ENCODE assay signal across 15 cellular contexts in genomic region chr20:17616480-17617211, GRCh38. TPM values are rescaled to one million over a fixed set of nuclear protein-coding genes. Genes with fewer than 3 reads are reported as not detected.
DNase-seq lines count a peak whose midpoint lies in the region; ATAC-seq, FAIRE-seq and TF ChIP-seq lines count a peak whose summit lies in the region.
"Had no signal": no experiment of that assay in that cellular context is flagged by ENCODE, and none has a peak within 500 bp of the region (broad histone marks: within the 10 kb centered on the region; RNA-seq: fewer than 3 reads in every experiment).

No MANE protein-coding gene starts in this region.

- TF ChIP-seq CTCF in VCaP (conservative IDR thresholded peaks at IDR 0.05) (no peak), HepG2 (CRISPR knock-in tag; IDR thresholded peaks at IDR 0.05) (no peak), thyroid gland (IDR thresholded peaks at IDR 0.05) (no peak)

- no peak overlapping the region for H2AFZ ChIP-seq in HepG2 (ENCODE audit: low read length)

- H3K4me3 Mint-ChIP-seq in activated T-cell treated with anti-CD3 and anti-CD28 coated beads, Interleukin-2, amount 50 U/mL, for 72 hours, result no peak overlapping the region
- H3K4me3 Mint-ChIP-seq: activated CD8-positive, alpha-beta T cell treated with anti-CD3 and anti-CD28 coated beads, Interleukin-2, amount 10 ng/mL, durations not matched to agents 7 days and 5 days; activated naive CD4-positive, alpha-beta T cell treated with anti-CD3 and anti-CD28 coated beads, Interleukin-2, amount 50 U/mL, for 24 hours; CD4-positive, CD25-positive, alpha-beta regulatory T cell; IgD-negative memory B cell had no signal

- H3K36me3 Mint-ChIP-seq in activated T-cell treated with anti-CD3 and anti-CD28 coated beads, Interleukin-2, amount 50 U/mL, for 72 hours (ENCODE audit: insufficient read depth in 2 of 2), result peaks cover 0 to 2% of the 10 kb centered on the region in 2 donors
- H3K36me3 Mint-ChIP-seq: activated naive CD4-positive, alpha-beta T cell treated with anti-CD3 and anti-CD28 coated beads, Interleukin-2, amount 50 U/mL, for 24 hours had no signal

- no peak for ATAC-seq in activated T-cell treated with anti-CD3 and anti-CD28 coated beads, Interleukin-2, amount 50 U/mL, for 72 hours (replicated peaks in 1 of 2)
- ATAC-seq in HepG2 (no peak), GM21526 (IDR thresholded peaks at IDR 0.05; ENCODE audit: low FRiP score, unreplicated experiment) (no peak)

- H3K9me3 Mint-ChIP-seq in activated T-cell treated with anti-CD3 and anti-CD28 coated beads, Interleukin-2, amount 50 U/mL, for 72 hours, result no peaks in the 10 kb centered on the region
- H3K9me3 Mint-ChIP-seq: activated naive CD4-positive, alpha-beta T cell treated with anti-CD3 and anti-CD28 coated beads, Interleukin-2, amount 50 U/mL, for 24 hours; CD4-positive, CD25-positive, alpha-beta regulatory T cell; IgD-negative memory B cell had no signal

- H3K79me2 ChIP-seq in HepG2 (ENCODE audit: insufficient read depth, low read length), result no peaks in the 10 kb centered on the region

- no peak overlapping the region for H3K4me2 ChIP-seq in HepG2 (ENCODE audit: low read depth, low read length)
- H3K4me2 ChIP-seq: A549 had no signal

- no peak overlapping the region for H3K9ac ChIP-seq in HepG2 (ENCODE audit: insufficient read depth, low read depth, low read length)

- TF ChIP-seq POLR2A in HepG2 (IDR thresholded peaks at IDR 0.05; ENCODE audit: insufficient read depth in 1 of 2, low read depth in 2 of 2, low read length in 2 of 2), result no peak; a peak in 1 of 4 replicates
- TF ChIP-seq POLR2A in thyroid gland (IDR thresholded peaks at IDR 0.05), result no peak

- FAIRE-seq in HepG2 (lab: Jason Lieb, UNC), result no peak
- FAIRE-seq: A549 had no signal

- H3K27me3 Mint-ChIP-seq in activated T-cell treated with anti-CD3 and anti-CD28 coated beads, Interleukin-2, amount 50 U/mL, for 72 hours (ENCODE audit: low read depth), result no peaks in the 10 kb centered on the region
- H3K27me3 Mint-ChIP-seq: activated naive CD4-positive, alpha-beta T cell treated with anti-CD3 and anti-CD28 coated beads, Interleukin-2, amount 50 U/mL, for 24 hours; CD4-positive, CD25-positive, alpha-beta regulatory T cell; IgD-negative memory B cell had no signal

- no peak overlapping the region for H3K27ac Mint-ChIP-seq in activated T-cell treated with anti-CD3 and anti-CD28 coated beads, Interleukin-2, amount 50 U/mL, for 72 hours
- H3K27ac Mint-ChIP-seq: activated CD8-positive, alpha-beta T cell treated with anti-CD3 and anti-CD28 coated beads, Interleukin-2, amount 10 ng/mL, durations not matched to agents 7 days and 5 days; activated naive CD4-positive, alpha-beta T cell treated with anti-CD3 and anti-CD28 coated beads, Interleukin-2, amount 50 U/mL, for 24 hours; IgD-negative memory B cell had no signal

- CTCF ChIA-PET in HepG2 (lab: Yijun Ruan, JAX; ENCODE audit: low intra/inter-chr PET ratio, low total read pairs), result interaction anchor here (1.5 to 3.3 kb wide), 2 partner anchors 80 to 112 kb away, joined by 6 to 47 read pairs; no protein-coding TSS in a partner anchor

- H3K4me1 Mint-ChIP-seq in activated T-cell treated with anti-CD3 and anti-CD28 coated beads, Interleukin-2, amount 50 U/mL, for 72 hours (ENCODE audit: low read depth), result peaks cover 13% of the 10 kb centered on the region

- POLR2A ChIA-PET in HepG2 (lab: Yijun Ruan, JAX), result no interaction called here

- TF ChIP-seq EP300 in HepG2 (IDR thresholded peaks at IDR 0.05; ENCODE audit: low read depth in 2 of 2, low read length in 2 of 2) (no peak), HepG2 (CRISPR knock-in tag; IDR thresholded peaks at IDR 0.05; ENCODE audit: borderline replicate concordance) (no peak)

- H3K27me3 ChIP-seq in HepG2 (ENCODE audit: control insufficient read depth in 1 of 2, insufficient read depth in 2 of 2, low read length in 2 of 2), result no peaks in the 10 kb centered on the region
- no peaks in the 10 kb centered on the region for H3K27me3 ChIP-seq in thyroid gland
- H3K27me3 ChIP-seq in SJCRH30, result no peaks in the 10 kb centered on the region
- H3K27me3 ChIP-seq: cardiac muscle cell had no signal

- in situ Hi-C loops in HepG2 (cut with HindIII; ENCODE audit: extremely low pct_ligation_motif_present, low pct_unique_long_range_greater_than_20kb), result no loop called here

- peaks cover 65 to 77% of the 10 kb centered on the region in 2 experiments for H3K36me3 ChIP-seq in HepG2 (replicated peaks in 1 of 2; ENCODE audit: control insufficient read depth in 1 of 2, insufficient read depth in 2 of 2, low read length in 2 of 2)
- peaks cover 47 to 67% of the 10 kb centered on the region in 2 donors for H3K36me3 ChIP-seq in thyroid gland
- H3K36me3 ChIP-seq in SJCRH30, result peaks cover 8% of the 10 kb centered on the region

- peaks cover 20% of the 10 kb centered on the region for H3K4me1 ChIP-seq in HepG2 (ENCODE audit: insufficient read depth, low read length)
- H3K4me1 ChIP-seq in thyroid gland, result peaks cover 9 to 36% of the 10 kb centered on the region in 2 donors
- H3K4me1 ChIP-seq in SJCRH30, result no peaks in the 10 kb centered on the region

- BruUV-seq in HepG2 (replicated peaks; lab: Mats Ljungman, UMichigan), result no TSS peak

- intact Hi-C loops in HepG2 (cut with micrococcal nuclease; ENCODE audit: unreplicated experiment) (loop anchor here (1.0 kb wide), 2 partner anchors 79 to 111 kb away; no protein-coding TSS in a partner anchor), thyroid gland (cut with DNase I) (loop anchor here (5.0 kb wide), 1 partner anchor 84 kb away; the partner anchor contains the start of gene BFSP1)

- H3K27ac ChIP-seq in VCaP, result peak overlapping the region; percentile 47; the same call in 1 of the 2 replicates
- no peak overlapping the region for H3K27ac ChIP-seq in HepG2 (ENCODE audit: extremely low read length, insufficient read depth, low read length)
- peak overlapping the region; percentile 9 to 86 (median 75) for H3K27ac ChIP-seq in thyroid gland
- H3K27ac ChIP-seq in SJCRH30, result no peak overlapping the region
- H3K27ac ChIP-seq: A549 had no signal

- TF ChIP-seq RAD21 in HepG2 (CRISPR knock-in tag; IDR thresholded peaks at IDR 0.05), result no peak

- H3K9me3 ChIP-seq in HepG2 (ENCODE audit: low read length) (no peaks in the 10 kb centered on the region), thyroid gland (no peaks in the 10 kb centered on the region), SJCRH30 (replicated peaks) (no peaks in the 10 kb centered on the region)
- H3K9me3 ChIP-seq: A549 had no signal

- DNase-seq in activated T-cell treated with anti-CD3 and anti-CD28 coated beads, Interleukin-2, amount 50 U/mL, for 1 hour, result peak; percentile 15
- no peak for DNase-seq in activated T-cell treated with anti-CD3 and anti-CD28 coated beads, Interleukin-2, amount 50 U/mL, for 72 hours
- no peak for DNase-seq in HepG2 (ENCODE audit: low spot score)
- DNase-seq in thyroid gland, result peak; percentile 1 to 5
- DNase-seq in SJCRH30, result no peak
- no peak for DNase-seq in superior temporal gyrus (ENCODE audit: extremely low spot score)

- H4K20me1 ChIP-seq in HepG2 (ENCODE audit: insufficient read depth, low read length), result peaks cover 28% of the 10 kb centered on the region; the same call in 1 of the 2 replicates

- H3K4me3 ChIP-seq in HepG2 (replicated peaks in 1 of 3; ENCODE audit: insufficient read depth in 1 of 3, low read depth in 2 of 3, low read length in 3 of 3) (no peak overlapping the region), thyroid gland (replicated peaks in 1 of 3) (no peak overlapping the region), SJCRH30 (no peak overlapping the region)
- H3K4me3 ChIP-seq: A549, cardiac muscle cell, skin epidermis had no signal

- whole genome bisulfite sequencing in HepG2 (ENCODE audit: low lambda C conversion rate), result 92% methylated on average over 21 of the region's 22 CpGs
- 87 to 88% methylated on average over 15 to 18 of the region's 22 CpGs for WGBS in thyroid gland, 2 donors

TF ChIP-seq in HepG2, 621 proteins besides CTCF, POLR2A, EP300 and RAD21 (continues in another document):
- TF ChIP-seq TOPORS (CRISPR knock-in tag; IDR thresholded peaks at IDR 0.05) (no peak), ZMYM2 (CRISPR knock-in tag; IDR thresholded peaks at IDR 0.05) (no peak), KLF16 (CRISPR knock-in tag; IDR thresholded peaks at IDR 0.05) (no peak), PAX8 (CRISPR knock-in tag; IDR thresholded peaks at IDR 0.05; ENCODE audit: borderline replicate concordance) (no peak), ZNF570 (CRISPR knock-in tag; IDR thresholded peaks at IDR 0.05; ENCODE audit: borderline replicate concordance) (no peak)

RNA-seq across cellular contexts. Expression of gene DSTN, which starts 46.8 kb away (rescaled TPM):
- 10 to 100 TPM; 62.8 to 70.4 TPM for total RNA-seq in activated T-cell treated with anti-CD3 and anti-CD28 coated beads, Interleukin-2, amount 50 U/mL, for 72 hours
- total RNA-seq in HepG2 (2016; rRNA removed; fragmentation: Illumina TruSeq; extraction: Trizol) (106 and 164 TPM in 2 replicates), thyroid gland (100 to 1,000 TPM; 504 to 681 (median 560) TPM)
- 28.2 and 36.3 TPM in 2 replicates for total RNA-seq in HepG2 (2016; cell fraction: cytosol; rRNA removed; fragmentation: Illumina TruSeq; extraction: Trizol; ENCODE audit: low read depth)
- total RNA-seq in HepG2 (2016; cell fraction: insoluble cytoplasmic fraction; rRNA removed; fragmentation: Illumina TruSeq; extraction: Trizol), result 120 and 172 TPM in 2 replicates
- total RNA-seq in HepG2 (2016; cell fraction: membrane; rRNA removed; fragmentation: Illumina TruSeq; extraction: Trizol), result 94.4 and 96.0 TPM in 2 replicates
- total RNA-seq in HepG2 (2016; cell fraction: nucleus; rRNA removed; fragmentation: Illumina TruSeq; extraction: Trizol), result 46.1 and 50.0 TPM in 2 replicates
- 21.8 and 27.6 TPM in 2 replicates for polyA plus RNA-seq in HepG2 (2011; rRNA removed)
- 11.0 and 20.0 TPM in 2 replicates for polyA plus RNA-seq in HepG2 (2011; cell fraction: cytosol; rRNA removed)
- 8.1 and 11.6 TPM in 2 replicates for polyA plus RNA-seq in HepG2 (2011; cell fraction: nucleus; rRNA removed)
- polyA plus RNA-seq in HepG2 (2012), result 74.6 and 95.1 TPM in 2 replicates
- polyA plus RNA-seq in HepG2 (2016; cell fraction: cytosol; fragmentation: Illumina TruSeq; extraction: Trizol; ENCODE audit: low read depth), result 77.0 and 95.4 TPM in 2 replicates
- polyA plus RNA-seq in HepG2 (2016; cell fraction: insoluble cytoplasmic fraction; fragmentation: Illumina TruSeq; extraction: Trizol; ENCODE audit: low read depth), result 263 and 281 TPM in 2 replicates
- polyA plus RNA-seq in HepG2 (2016; cell fraction: membrane; fragmentation: Illumina TruSeq; extraction: Trizol; ENCODE audit: low read depth), result 120 and 139 TPM in 2 replicates
- 108 and 109 TPM in 2 replicates for polyA plus RNA-seq in HepG2 (2016; cell fraction: nucleus; fragmentation: Illumina TruSeq; extraction: Trizol; ENCODE audit: insufficient read depth, low read depth)
- 1.3 and 4.9 TPM in 2 replicates for polyA minus RNA-seq in HepG2 (2011; rRNA and poly(A)+ RNA removed; ENCODE audit: low replicate concordance)
- 15.3 and 15.9 TPM in 2 replicates for polyA minus RNA-seq in HepG2 (2011; cell fraction: cytosol; rRNA and poly(A)+ RNA removed)
- 5.8 and 7.6 TPM in 2 replicates for polyA minus RNA-seq in HepG2 (2011; cell fraction: nucleus; rRNA and poly(A)+ RNA removed)
- total RNA-seq in SJCRH30 (2014; rRNA removed; shearing (Covaris generic)), result 117 and 121 TPM in 2 replicates

Comparison
In these comparisons a context has a peak if more than half of its experiments do, and no peak if none do; other contexts are left out.
1. DNase-seq: peak in activated T-cell treated with anti-CD3 and anti-CD28 coated beads, Interleukin-2, amount 50 U/mL, for 1 hour (single experiment) and thyroid gland (2 of 2); none in activated T-cell treated with anti-CD3 and anti-CD28 coated beads, Interleukin-2, amount 50 U/mL, for 72 hours (0 of 2), HepG2 (single experiment), SJCRH30 (0 of 2) and superior temporal gyrus (single experiment).
2. H3K27ac ChIP-seq: peak in VCaP (single experiment) and thyroid gland (3 of 3); none in HepG2 (single experiment) and SJCRH30 (single experiment).